In genomic region chr2:111395350-111396128, GRCh38 we compare ENCODE assay signal across 8 cellular contexts.
DNase-seq lines count a peak whose midpoint lies in the region; ATAC-seq and TF ChIP-seq lines count a peak whose summit lies in the region.
"Not testable (repeated sequence)": the region's sequence is repeated elsewhere in the genome, so short reads cannot be mapped to it uniquely, and the experiment has no call there.

No MANE protein-coding gene starts in this region.

- not testable (repeated sequence) for H3K79me2 ChIP-seq in smooth muscle cell (ENCODE audit: low read depth)

- not testable (repeated sequence) for H3K4me1 ChIP-seq in smooth muscle cell (ENCODE audit: low read depth)

- H3K4me1 Mint-ChIP-seq in activated naive CD4-positive, alpha-beta T cell treated with anti-CD3 and anti-CD28 coated beads, Interleukin-2, amount 10 ng/mL, durations not matched to agents 7 days and 5 days; effector memory CD8-positive, alpha-beta T cell (ENCODE audit: low read depth in 2 of 2): not testable (repeated sequence)

- H3K9me3 ChIP-seq in smooth muscle cell (replicated peaks; ENCODE audit: low read depth) = not testable (repeated sequence)

- H3K9me3 Mint-ChIP-seq in activated naive CD4-positive, alpha-beta T cell treated with anti-CD3 and anti-CD28 coated beads, Interleukin-2, amount 10 ng/mL, durations not matched to agents 7 days and 5 days; effector memory CD8-positive, alpha-beta T cell: not testable (repeated sequence)

- DNase-seq in AG20443 (ENCODE audit: low spot score) (peak; percentile 24), LHCN-M2 (ENCODE audit: low read depth) (peak; percentile 46), islet precursor cell (peak; percentile 41)
- peak; percentile 83 to 87 for DNase-seq in activated CD4-positive, alpha-beta T cell treated with anti-CD3 and anti-CD28 coated beads, Interleukin-2, amount 50 U/mL, for 48 hours
- DNase-seq in activated naive CD4-positive, alpha-beta T cell treated with anti-CD3 and anti-CD28 coated beads, Interleukin-2, amount 10 ng/mL, durations not matched to agents 7 days and 5 days = peak; percentile 54
- not testable (repeated sequence) for DNase-seq in effector memory CD8-positive, alpha-beta T cell; smooth muscle cell (lab: John Stamatoyannopoulos, UW; ENCODE audit: unreplicated experiment)
- DNase-seq in stimulated activated CD8-positive, alpha-beta memory T cell treated with anti-CD3 and anti-CD28 coated beads, Interleukin-2, amount 100 ng/mL, for 48 hours (ENCODE audit: low read depth in 2 of 2) = peak; percentile 32 to 52

- H2AFZ ChIP-seq in smooth muscle cell (ENCODE audit: low read depth) = not testable (repeated sequence)

- H3K9ac ChIP-seq in smooth muscle cell (ENCODE audit: low read depth) = not testable (repeated sequence)

- not testable (repeated sequence) for H3K4me3 Mint-ChIP-seq in activated naive CD4-positive, alpha-beta T cell treated with anti-CD3 and anti-CD28 coated beads, Interleukin-2, amount 10 ng/mL, durations not matched to agents 7 days and 5 days; effector memory CD8-positive, alpha-beta T cell

- not testable (repeated sequence) for H3K36me3 Mint-ChIP-seq in activated naive CD4-positive, alpha-beta T cell treated with anti-CD3 and anti-CD28 coated beads, Interleukin-2, amount 10 ng/mL, durations not matched to agents 7 days and 5 days; effector memory CD8-positive, alpha-beta T cell (ENCODE audit: insufficient read depth)

- WGBS in smooth muscle cell (ENCODE audit: low lambda C conversion rate) = 18% methylated on average over 7 of the region's 10 CpGs

- H4K20me1 ChIP-seq in smooth muscle cell (ENCODE audit: low read depth) = peaks cover 14% of the 10 kb centered on the region

- not testable (repeated sequence) for H3F3A ChIP-seq in smooth muscle cell (ENCODE audit: low read depth)

- H3K27me3 Mint-ChIP-seq in activated naive CD4-positive, alpha-beta T cell treated with anti-CD3 and anti-CD28 coated beads, Interleukin-2, amount 10 ng/mL, durations not matched to agents 7 days and 5 days; effector memory CD8-positive, alpha-beta T cell: not testable (repeated sequence)

- CTCF ChIA-PET in activated naive CD4-positive, alpha-beta T cell treated with anti-CD3 and anti-CD28 coated beads, Interleukin-2, amount 10 ng/mL, durations not matched to agents 7 days and 5 days (lab: Charles Lee) = not testable (repeated sequence)

- H3K27ac Mint-ChIP-seq in activated naive CD4-positive, alpha-beta T cell treated with anti-CD3 and anti-CD28 coated beads, Interleukin-2, amount 10 ng/mL, durations not matched to agents 7 days and 5 days = peak overlapping the region; percentile 69
- not testable (repeated sequence) for H3K27ac Mint-ChIP-seq in effector memory CD8-positive, alpha-beta T cell

- not testable (repeated sequence) for H3K4me3 ChIP-seq in smooth muscle cell

- peak overlapping the region; percentile 23 for H3K4me2 ChIP-seq in smooth muscle cell

- not testable (repeated sequence) for H3K27me3 ChIP-seq in smooth muscle cell (ENCODE audit: low read depth)

- H3K27ac ChIP-seq in smooth muscle cell (ENCODE audit: low read depth) = not testable (repeated sequence)

- TF ChIP-seq CTCF in smooth muscle cell (IDR thresholded peaks at IDR 0.05; ENCODE audit: borderline replicate concordance, insufficient read depth, poor library complexity, severe bottlenecking) = not testable (repeated sequence)

- H3K36me3 ChIP-seq in smooth muscle cell (ENCODE audit: low read depth) = not testable (repeated sequence)

- peak; percentile 43 for ATAC-seq in effector memory CD8-positive, alpha-beta T cell (replicated peaks)
